In genomic region chrX:132615396-132616131, GRCh38 we compare ENCODE assay signal across 8 cellular contexts.
DNase-seq lines count a peak whose midpoint lies in the region; ATAC-seq, FAIRE-seq and TF ChIP-seq lines count a peak whose summit lies in the region.

No MANE protein-coding gene starts in this region.

- peak; percentile 38 for TF ChIP-seq CTCF in hepatocyte (IDR thresholded peaks at IDR 0.05; ENCODE audit: poor library complexity)

- no peaks in the 10 kb centered on the region for H3K9me3 Mint-ChIP-seq in activated T-helper 2 cell treated with anti-CD3 and anti-CD28 coated beads, Interferon-gamma antibody, Interleukin-2, Interleukin-4, amounts not matched to agents 10 μg/mL and 5 μg/mL and 100 μg/mL, durations not matched to agents 14 hours and 24 hours and 36 hours

- H3K9me2 ChIP-seq in hepatocyte (replicated peaks; ENCODE audit: insufficient read depth), result no peaks in the 10 kb centered on the region

- H3K27ac ChIP-seq in hepatocyte, result no peak overlapping the region

- no peaks in the 10 kb centered on the region for H3K36me3 ChIP-seq in hepatocyte (replicated peaks; ENCODE audit: insufficient read depth, low read depth)

- no peak overlapping the region for H2AFZ ChIP-seq in hepatocyte

- no peaks in the 10 kb centered on the region for H4K20me1 ChIP-seq in hepatocyte (ENCODE audit: insufficient read depth, poor library complexity, severe bottlenecking)

- no peaks in the 10 kb centered on the region for H3K27me3 ChIP-seq in hepatocyte

- no peaks in the 10 kb centered on the region for H3K36me3 Mint-ChIP-seq in activated T-helper 2 cell treated with anti-CD3 and anti-CD28 coated beads, Interferon-gamma antibody, Interleukin-2, Interleukin-4, amounts not matched to agents 10 μg/mL and 5 μg/mL and 100 μg/mL, durations not matched to agents 14 hours and 24 hours and 36 hours (ENCODE audit: low read depth)

- H3K9me3 ChIP-seq in hepatocyte (ENCODE audit: low read depth), result no peaks in the 10 kb centered on the region

- no peak overlapping the region for H3K4me3 ChIP-seq in hepatocyte

- H3K79me2 ChIP-seq in hepatocyte, result no peaks in the 10 kb centered on the region

- H3K4me2 ChIP-seq in hepatocyte, result no peak overlapping the region

- 43% methylated on average over 4 of the region's 4 CpGs for WGBS in hepatocyte (ENCODE audit: low lambda C conversion rate, missing lambda C conversion rate)

- no peak overlapping the region for H3K27ac Mint-ChIP-seq in activated T-helper 2 cell treated with anti-CD3 and anti-CD28 coated beads, Interferon-gamma antibody, Interleukin-2, Interleukin-4, amounts not matched to agents 10 μg/mL and 5 μg/mL and 100 μg/mL, durations not matched to agents 14 hours and 24 hours and 36 hours

- peak; percentile 23 for DNase-seq in DMS 273 treated with DMSO at 0.1 percent for 48 hours (lab: John Stamatoyannopoulos, UW)
- DNase-seq in NCI-H82 (lab: John Stamatoyannopoulos, UW), result peak; percentile 67
- DNase-seq in activated T-helper 2 cell treated with anti-CD3 and anti-CD28 coated beads, Interferon-gamma antibody, Interleukin-2, Interleukin-4, amounts not matched to agents 10 μg/mL and 5 μg/mL and 100 μg/mL, durations not matched to agents 14 hours and 24 hours and 36 hours (ENCODE audit: low spot score), result peak; percentile 9
- DNase-seq in hepatocyte (ENCODE audit: low spot score), result peak; percentile 70
- peak; percentile 6 for DNase-seq in stimulated activated CD4-positive, alpha-beta T cell treated with anti-CD3 and anti-CD28 coated beads, Interleukin-2, amount 100 ng/mL, for 4 hours (ENCODE audit: low read depth)
- no peak for DNase-seq in HTR-8/SVneo (ENCODE audit: insufficient read length, low spot score)

- no peaks in the 10 kb centered on the region for H3K4me1 ChIP-seq in hepatocyte (ENCODE audit: insufficient read depth)

- no peak for FAIRE-seq in HTR-8/SVneo (lab: Jason Lieb, UNC)

- peaks cover 4% of the 10 kb centered on the region for H3K27me3 Mint-ChIP-seq in activated T-helper 2 cell treated with anti-CD3 and anti-CD28 coated beads, Interferon-gamma antibody, Interleukin-2, Interleukin-4, amounts not matched to agents 10 μg/mL and 5 μg/mL and 100 μg/mL, durations not matched to agents 14 hours and 24 hours and 36 hours (ENCODE audit: low read depth)

- H3K4me3 Mint-ChIP-seq in activated T-helper 2 cell treated with anti-CD3 and anti-CD28 coated beads, Interferon-gamma antibody, Interleukin-2, Interleukin-4, amounts not matched to agents 10 μg/mL and 5 μg/mL and 100 μg/mL, durations not matched to agents 14 hours and 24 hours and 36 hours (ENCODE audit: low read depth), result no peak overlapping the region

- peak; percentile 77 for ATAC-seq in GM21717 (IDR thresholded peaks at IDR 0.05; ENCODE audit: unreplicated experiment)
- ATAC-seq in HG02642 (IDR thresholded peaks at IDR 0.05; ENCODE audit: poor library complexity, unreplicated experiment), result no peak

- no peaks in the 10 kb centered on the region for H3K4me1 Mint-ChIP-seq in activated T-helper 2 cell treated with anti-CD3 and anti-CD28 coated beads, Interferon-gamma antibody, Interleukin-2, Interleukin-4, amounts not matched to agents 10 μg/mL and 5 μg/mL and 100 μg/mL, durations not matched to agents 14 hours and 24 hours and 36 hours (ENCODE audit: low read depth)

- intact Hi-C loops in activated T-helper 2 cell treated with anti-CD3 and anti-CD28 coated beads, Interferon-gamma antibody, Interleukin-2, Interleukin-4, amounts not matched to agents 10 μg/mL and 5 μg/mL and 100 μg/mL, durations not matched to agents 14 hours and 24 hours and 36 hours (cut with micrococcal nuclease), result loop anchor here (2.0 to 10.0 kb wide), 2 partner anchors 131 to 323 kb away; partner anchors contain the start of gene MBNL3
